In genomic region chr2:128347701-128348504, GRCh38 we compare ENCODE assay signal across 8 cellular contexts.
A peak's percentile ranks its signal among the peaks of the same experiment; 100 is the strongest.
DNase-seq lines count a peak whose midpoint lies in the region; ATAC-seq and TF ChIP-seq lines count a peak whose summit lies in the region.

No MANE protein-coding gene starts in this region.

- peaks cover 3% of the 10 kb centered on the region for H3K36me3 Mint-ChIP-seq in nephron (ENCODE audit: low read depth)

- peak; percentile 79 for DNase-seq in ACHN
- peak; percentile 87 for DNase-seq in NCI-H446 treated with DMSO at 0.1 percent for 48 hours (lab: John Stamatoyannopoulos, UW)
- DNase-seq in fibroblast of gingiva (ENCODE audit: low read depth): peak; percentile 90
- no peak for DNase-seq in LoVo (ENCODE audit: low spot score)

- peaks cover 23% of the 10 kb centered on the region for H3K4me1 Mint-ChIP-seq in nephron

- no peak for TF ChIP-seq CTCF in nephron (IDR thresholded peaks at IDR 0.05; ENCODE audit: unreplicated experiment in 3 of 3)

- ATAC-seq in GM19351 (IDR thresholded peaks at IDR 0.05; ENCODE audit: unreplicated experiment) (no peak), GM21423 (IDR thresholded peaks at IDR 0.05; ENCODE audit: unreplicated experiment) (no peak)
- ATAC-seq in activated CD4-positive, CD25-positive, alpha-beta regulatory T cell treated with anti-CD3 and anti-CD28 coated beads, Interleukin-2, amount 50 U/mL, for 24 hours: no peak

- peaks cover 4% of the 10 kb centered on the region for H3K27me3 Mint-ChIP-seq in nephron (ENCODE audit: low read depth)

- peak overlapping the region; percentile 72 to 99 (median 94) for H3K27ac Mint-ChIP-seq in nephron

- in situ Hi-C loops in ACHN (cut with HindIII; ENCODE audit: low pct_ligation_motif_present, low pct_unique_long_range_greater_than_20kb, low sequenced_read_pairs): no loop called here

- peaks cover 24% of the 10 kb centered on the region for H3K9me3 Mint-ChIP-seq in nephron

- H3K4me3 Mint-ChIP-seq in nephron: peak overlapping the region in 1 of 3 experiments; percentile 3
